In the genomic region with DNA sequence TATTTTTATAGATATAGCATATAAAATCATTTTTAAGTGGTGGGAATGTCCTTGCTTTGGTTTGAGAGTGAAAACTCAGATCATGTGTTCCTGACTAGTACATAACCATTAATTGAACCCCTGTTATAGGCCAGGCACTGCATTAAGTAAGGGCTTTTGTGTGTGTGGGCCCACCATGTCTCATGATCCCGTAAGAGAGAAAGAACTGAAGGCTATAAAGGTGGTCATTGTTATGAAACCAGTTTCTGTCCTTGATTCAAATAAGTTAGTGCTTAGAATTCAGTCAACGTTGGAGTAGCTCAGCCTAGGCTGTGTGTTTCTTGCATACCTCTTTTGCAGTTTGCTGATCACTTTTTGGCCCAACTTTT, we compare ENCODE assay signal across 19 cellular contexts.
DNase-seq lines count a peak whose midpoint lies in the region; ATAC-seq and TF ChIP-seq lines count a peak whose summit lies in the region.
"Had no signal": no experiment of that assay in that cellular context is flagged by ENCODE, and none has a peak within 500 bp of the region (broad histone marks: within the 10 kb centered on the region; RNA-seq: fewer than 3 reads in every experiment).

No MANE protein-coding gene starts in this region.

- peak overlapping the region; percentile 50 for H3K4me2 ChIP-seq in DOHH2 (ENCODE audit: low read length)

- intact Hi-C loops in CD4-positive, alpha-beta T cell (cut with DNase I, micrococcal nuclease): no loop called here
- intact Hi-C loops in naive thymus-derived CD4-positive, alpha-beta T cell (cut with micrococcal nuclease): loop anchor here in 1 of 2 donors (2.0 kb wide), 1 partner anchor 13 kb away; no protein-coding TSS in a partner anchor

- H3K27me3 Mint-ChIP-seq in CD4-positive, alpha-beta T cell: no peaks in the 10 kb centered on the region
- no peaks in the 10 kb centered on the region for H3K27me3 Mint-ChIP-seq in activated T-helper 17 cell treated with anti-CD3 and anti-CD28 coated beads, Interleukin-2, amount 50 U/mL, for 72 hours
- H3K27me3 Mint-ChIP-seq in naive thymus-derived CD4-positive, alpha-beta T cell: no peaks in the 10 kb centered on the region

- H3K4me3 ChIP-seq in DOHH2 (ENCODE audit: low read length): no peak overlapping the region; the same call in 1 of the 2 replicates
- no peak overlapping the region for H3K4me3 ChIP-seq in naive thymus-derived CD4-positive, alpha-beta T cell (ENCODE audit: low read length)
- H3K4me3 ChIP-seq: gastrocnemius medialis, sigmoid colon, testis had no signal

- CTCF ChIA-PET in CD4-positive, alpha-beta T cell (lab: Charles Lee): interaction anchor here (1.2 to 21.0 kb wide), 2 partner anchors 9 to 14 kb away, joined by 3 to 309 read pairs; no protein-coding TSS in a partner anchor
- CTCF ChIA-PET in naive thymus-derived CD4-positive, alpha-beta T cell (lab: Charles Lee): interaction anchor here (1.3 to 3.9 kb wide), 3 partner anchors 9 to 11 kb away, joined by 4 to 18 read pairs (median 11); no protein-coding TSS in a partner anchor

- peak overlapping the region; percentile 90 for H3K27ac Mint-ChIP-seq in CD4-positive, alpha-beta T cell
- H3K27ac Mint-ChIP-seq in activated T-helper 17 cell treated with anti-CD3 and anti-CD28 coated beads, Interleukin-2, amount 50 U/mL, for 72 hours: peak overlapping the region; percentile 83
- H3K27ac Mint-ChIP-seq in naive thymus-derived CD4-positive, alpha-beta T cell: peak overlapping the region in 7 of 9 donors; percentile 11 to 82 (median 71)

- peaks cover 93% of the 10 kb centered on the region for H3K4me1 ChIP-seq in DOHH2 (ENCODE audit: control insufficient read depth, low read length)
- peaks cover 33% of the 10 kb centered on the region in 2 donors for H3K4me1 ChIP-seq in naive thymus-derived CD4-positive, alpha-beta T cell (ENCODE audit: control insufficient read depth in 2 of 2, insufficient read depth in 2 of 2, low read length in 2 of 2)

- peaks cover 17% of the 10 kb centered on the region for H3K36me3 Mint-ChIP-seq in CD4-positive, alpha-beta T cell (ENCODE audit: low read depth)
- peaks cover 84% of the 10 kb centered on the region for H3K36me3 Mint-ChIP-seq in activated T-helper 17 cell treated with anti-CD3 and anti-CD28 coated beads, Interleukin-2, amount 50 U/mL, for 72 hours (ENCODE audit: low read depth)
- H3K36me3 Mint-ChIP-seq in naive thymus-derived CD4-positive, alpha-beta T cell: peaks cover 0 to 19% (median 0%) of the 10 kb centered on the region in 5 donors
- H3K36me3 Mint-ChIP-seq: naive B cell had no signal

- no peaks in the 10 kb centered on the region for H4K20me1 ChIP-seq in DOHH2 (ENCODE audit: control insufficient read depth, insufficient read depth, low read depth, low read length)

- no peaks in the 10 kb centered on the region for H3K9me2 ChIP-seq in DOHH2 (replicated peaks; ENCODE audit: control insufficient read depth, low read length)

- no peaks in the 10 kb centered on the region for H3K9me3 Mint-ChIP-seq in CD4-positive, alpha-beta T cell
- no peaks in the 10 kb centered on the region for H3K9me3 Mint-ChIP-seq in activated T-helper 17 cell treated with anti-CD3 and anti-CD28 coated beads, Interleukin-2, amount 50 U/mL, for 72 hours
- no peaks in the 10 kb centered on the region for H3K9me3 Mint-ChIP-seq in naive thymus-derived CD4-positive, alpha-beta T cell
- H3K9me3 Mint-ChIP-seq: naive B cell had no signal

- no peak overlapping the region for H3K27ac ChIP-seq in CD4-positive, alpha-beta T cell (ENCODE audit: low read depth, low read length)
- no peak overlapping the region for H3K27ac ChIP-seq in DOHH2 (ENCODE audit: low read depth, low read length)
- peak overlapping the region; percentile 7 for H3K27ac ChIP-seq in naive thymus-derived CD4-positive, alpha-beta T cell (ENCODE audit: low read depth, low read length)
- H3K27ac ChIP-seq: gastrocnemius medialis, parathyroid adenoma, testis had no signal

- no peak for TF ChIP-seq CTCF in CD4-positive, alpha-beta T cell (IDR thresholded peaks at IDR 0.05)
- TF ChIP-seq CTCF in DOHH2 (IDR thresholded peaks at IDR 0.05; ENCODE audit: low read depth, low read length, poor library complexity, severe bottlenecking): no peak

- ATAC-seq in CD4-positive, alpha-beta T cell (ENCODE audit: poor library complexity): no peak
- ATAC-seq in activated T-helper 17 cell treated with anti-CD3 and anti-CD28 coated beads, Interleukin-2, amount 50 U/mL, for 72 hours (replicated peaks): no peak
- ATAC-seq in naive thymus-derived CD4-positive, alpha-beta T cell: no peak
- ATAC-seq: gastrocnemius medialis, PC-3 had no signal

- H3K4me3 Mint-ChIP-seq in CD4-positive, alpha-beta T cell: peak overlapping the region; percentile 75
- H3K4me3 Mint-ChIP-seq in activated T-helper 17 cell treated with anti-CD3 and anti-CD28 coated beads, Interleukin-2, amount 50 U/mL, for 72 hours: peak overlapping the region; percentile 84
- peak overlapping the region in 8 of 10 donors; percentile 11 to 60 (median 31) for H3K4me3 Mint-ChIP-seq in naive thymus-derived CD4-positive, alpha-beta T cell
- H3K4me3 Mint-ChIP-seq: naive B cell had no signal

- H3K4me1 Mint-ChIP-seq in CD4-positive, alpha-beta T cell (ENCODE audit: low read depth): peaks cover 89% of the 10 kb centered on the region
- H3K4me1 Mint-ChIP-seq in activated T-helper 17 cell treated with anti-CD3 and anti-CD28 coated beads, Interleukin-2, amount 50 U/mL, for 72 hours: peaks cover 40% of the 10 kb centered on the region
- H3K4me1 Mint-ChIP-seq in naive thymus-derived CD4-positive, alpha-beta T cell: peaks cover 48 to 88% (median 71%) of the 10 kb centered on the region in 7 donors

- H3K36me3 ChIP-seq in DOHH2 (ENCODE audit: control insufficient read depth, low read length): no peaks in the 10 kb centered on the region; the same call in 1 of the 2 replicates
- H3K36me3 ChIP-seq in naive thymus-derived CD4-positive, alpha-beta T cell (ENCODE audit: control insufficient read depth in 2 of 3, insufficient read depth in 3 of 3, low read length in 3 of 3): no peaks in the 10 kb centered on the region
- H3K36me3 ChIP-seq: gastrocnemius medialis, sigmoid colon had no signal

- POLR2A ChIA-PET in CD4-positive, alpha-beta T cell (lab: Charles Lee): interaction anchor here (0.6 to 2.0 kb wide), 2 partner anchors 15 to 171 kb away, joined by 3 to 8 read pairs; no protein-coding TSS in a partner anchor
- POLR2A ChIA-PET in naive thymus-derived CD4-positive, alpha-beta T cell (lab: Charles Lee): interaction anchor here (0.6 to 1.5 kb wide), 2 partner anchors 9 to 332 kb away, joined by 3 to 5 read pairs; no protein-coding TSS in a partner anchor

- DNase-seq in CD4-positive, alpha-beta T cell: no peak
- no peak for DNase-seq in naive thymus-derived CD4-positive, alpha-beta T cell
- DNase-seq in HUDEP-2 (lab: John Stamatoyannopoulos, UW; ENCODE audit: unreplicated experiment in 76 of 76): no peak
- no peak for DNase-seq in anterior cingulate cortex (lab: John Stamatoyannopoulos, UW)
- DNase-seq in HT-29 (ENCODE audit: low spot score): no peak
- DNase-seq: activated effector memory CD4-positive, alpha-beta T cell treated with Interleukin-2 at 50 U/mL for 16 hours; central memory CD4-positive, alpha-beta T cell; gastrocnemius medialis; islet precursor cell; naive B cell; NCI-H187; NCI-H82; PC-3; SIG-M5; sigmoid colon; testis had no signal

- no peaks in the 10 kb centered on the region for H3K27me3 ChIP-seq in CD4-positive, alpha-beta T cell (ENCODE audit: control insufficient read depth, insufficient read depth, low read length)
- H3K27me3 ChIP-seq in DOHH2 (ENCODE audit: control insufficient read depth, low read length): no peaks in the 10 kb centered on the region
- H3K27me3 ChIP-seq in naive thymus-derived CD4-positive, alpha-beta T cell (ENCODE audit: control insufficient read depth in 2 of 2, insufficient read depth in 2 of 2, low read length in 2 of 2): no peaks in the 10 kb centered on the region
- H3K27me3 ChIP-seq: gastrocnemius medialis, sigmoid colon, testis had no signal

- H3K9me3 ChIP-seq in CD4-positive, alpha-beta T cell (ENCODE audit: control insufficient read depth, low read length): no peaks in the 10 kb centered on the region
- no peaks in the 10 kb centered on the region for H3K9me3 ChIP-seq in DOHH2 (ENCODE audit: control insufficient read depth, insufficient read depth, low read length)
- no peaks in the 10 kb centered on the region for H3K9me3 ChIP-seq in naive thymus-derived CD4-positive, alpha-beta T cell (ENCODE audit: control insufficient read depth in 2 of 3, low read length in 3 of 3)
- H3K9me3 ChIP-seq: gastrocnemius medialis, sigmoid colon, testis had no signal

- peaks cover 82% of the 10 kb centered on the region for H3K79me2 ChIP-seq in DOHH2 (ENCODE audit: control insufficient read depth, low read length)

- H3F3A ChIP-seq in DOHH2 (ENCODE audit: control insufficient read depth, insufficient read depth): peaks cover 12% of the 10 kb centered on the region

Comparison
In these comparisons a context has a peak if more than half of its experiments do, and no peak if none do; other contexts are left out.
1. H3K4me3 Mint-ChIP-seq: peak in every context shown above with its lines; median percentile 84 in activated T-helper 17 cell treated with anti-CD3 and anti-CD28 coated beads, Interleukin-2, amount 50 U/mL, for 72 hours; 75 in CD4-positive, alpha-beta T cell; 31 in naive thymus-derived CD4-positive, alpha-beta T cell.